Comparison of ENCODE assay signal across 1 cellular context in the genomic region with DNA sequence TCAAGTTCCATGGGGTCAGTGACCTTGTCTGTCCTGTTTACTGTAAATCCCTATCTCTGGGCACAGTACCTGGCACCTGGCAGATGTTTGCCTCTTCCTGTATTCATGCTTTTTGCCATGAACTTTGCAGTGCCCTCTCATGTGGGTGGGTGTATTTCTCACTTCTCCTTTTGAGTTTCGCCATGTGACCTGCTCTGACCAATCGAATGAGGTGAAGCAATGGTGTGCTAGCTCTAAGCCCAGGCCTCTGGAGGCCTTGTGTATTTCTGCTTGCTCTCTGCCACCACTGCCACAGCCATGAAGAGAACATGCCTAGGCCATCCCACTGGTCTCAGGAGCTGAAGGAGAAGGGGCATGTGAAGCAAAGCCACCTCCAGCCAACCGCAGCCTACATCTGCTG.
TF ChIP-seq lines count a peak whose summit lies in the region.

No MANE protein-coding gene starts in this region.

TF ChIP-seq in GM12878, 131 proteins besides CTCF, POLR2A, EP300 and RAD21 (continued from another document):
- TF ChIP-seq, protein P1, sequence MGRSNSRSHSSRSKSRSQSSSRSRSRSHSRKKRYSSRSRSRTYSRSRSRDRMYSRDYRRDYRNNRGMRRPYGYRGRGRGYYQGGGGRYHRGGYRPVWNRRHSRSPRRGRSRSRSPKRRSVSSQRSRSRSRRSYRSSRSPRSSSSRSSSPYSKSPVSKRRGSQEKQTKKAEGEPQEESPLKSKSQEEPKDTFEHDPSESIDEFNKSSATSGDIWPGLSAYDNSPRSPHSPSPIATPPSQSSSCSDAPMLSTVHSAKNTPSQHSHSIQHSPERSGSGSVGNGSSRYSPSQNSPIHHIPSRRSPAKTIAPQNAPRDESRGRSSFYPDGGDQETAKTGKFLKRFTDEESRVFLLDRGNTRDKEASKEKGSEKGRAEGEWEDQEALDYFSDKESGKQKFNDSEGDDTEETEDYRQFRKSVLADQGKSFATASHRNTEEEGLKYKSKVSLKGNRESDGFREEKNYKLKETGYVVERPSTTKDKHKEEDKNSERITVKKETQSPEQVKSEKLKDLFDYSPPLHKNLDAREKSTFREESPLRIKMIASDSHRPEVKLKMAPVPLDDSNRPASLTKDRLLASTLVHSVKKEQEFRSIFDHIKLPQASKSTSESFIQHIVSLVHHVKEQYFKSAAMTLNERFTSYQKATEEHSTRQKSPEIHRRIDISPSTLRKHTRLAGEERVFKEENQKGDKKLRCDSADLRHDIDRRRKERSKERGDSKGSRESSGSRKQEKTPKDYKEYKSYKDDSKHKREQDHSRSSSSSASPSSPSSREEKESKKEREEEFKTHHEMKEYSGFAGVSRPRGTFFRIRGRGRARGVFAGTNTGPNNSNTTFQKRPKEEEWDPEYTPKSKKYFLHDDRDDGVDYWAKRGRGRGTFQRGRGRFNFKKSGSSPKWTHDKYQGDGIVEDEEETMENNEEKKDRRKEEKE (IDR thresholded peaks at IDR 0.05) = no peak
- 0 out of 2 replicates have a peak, but pooled peaks have one; percentile 17 for TF ChIP-seq TAF1 (IDR thresholded peaks at IDR 0.05; ENCODE audit: borderline replicate concordance, low read depth, low read length)
- peak; percentile 44 for TF ChIP-seq RELA (IDR thresholded peaks at IDR 0.05; ENCODE audit: borderline replicate concordance, partially characterized antibody)
- TF ChIP-seq NR2C2 (IDR thresholded peaks at IDR 0.05; ENCODE audit: borderline replicate concordance, control insufficient read depth, insufficient read length, low read depth) = no peak
- peak; percentile 29 for TF ChIP-seq FOS (IDR thresholded peaks at IDR 0.05; ENCODE audit: borderline replicate concordance, extremely low read depth, insufficient read length)
- no peak for TF ChIP-seq MYC (IDR thresholded peaks at IDR 0.05; ENCODE audit: insufficient read depth, insufficient read length, insufficient replicate concordance, low read length, severe bottlenecking)
- TF ChIP-seq SREBF2 (IDR thresholded peaks at IDR 0.05; ENCODE audit: low read length) = no peak
- peak; percentile 69; the same call in 1 of the 2 replicates for TF ChIP-seq HDGF (IDR thresholded peaks at IDR 0.05)
- no peak for TF ChIP-seq SMARCA5 (IDR thresholded peaks at IDR 0.05)
- no peak for TF ChIP-seq KDM1A (IDR thresholded peaks at IDR 0.05; ENCODE audit: borderline replicate concordance)
- TF ChIP-seq, protein P2, sequence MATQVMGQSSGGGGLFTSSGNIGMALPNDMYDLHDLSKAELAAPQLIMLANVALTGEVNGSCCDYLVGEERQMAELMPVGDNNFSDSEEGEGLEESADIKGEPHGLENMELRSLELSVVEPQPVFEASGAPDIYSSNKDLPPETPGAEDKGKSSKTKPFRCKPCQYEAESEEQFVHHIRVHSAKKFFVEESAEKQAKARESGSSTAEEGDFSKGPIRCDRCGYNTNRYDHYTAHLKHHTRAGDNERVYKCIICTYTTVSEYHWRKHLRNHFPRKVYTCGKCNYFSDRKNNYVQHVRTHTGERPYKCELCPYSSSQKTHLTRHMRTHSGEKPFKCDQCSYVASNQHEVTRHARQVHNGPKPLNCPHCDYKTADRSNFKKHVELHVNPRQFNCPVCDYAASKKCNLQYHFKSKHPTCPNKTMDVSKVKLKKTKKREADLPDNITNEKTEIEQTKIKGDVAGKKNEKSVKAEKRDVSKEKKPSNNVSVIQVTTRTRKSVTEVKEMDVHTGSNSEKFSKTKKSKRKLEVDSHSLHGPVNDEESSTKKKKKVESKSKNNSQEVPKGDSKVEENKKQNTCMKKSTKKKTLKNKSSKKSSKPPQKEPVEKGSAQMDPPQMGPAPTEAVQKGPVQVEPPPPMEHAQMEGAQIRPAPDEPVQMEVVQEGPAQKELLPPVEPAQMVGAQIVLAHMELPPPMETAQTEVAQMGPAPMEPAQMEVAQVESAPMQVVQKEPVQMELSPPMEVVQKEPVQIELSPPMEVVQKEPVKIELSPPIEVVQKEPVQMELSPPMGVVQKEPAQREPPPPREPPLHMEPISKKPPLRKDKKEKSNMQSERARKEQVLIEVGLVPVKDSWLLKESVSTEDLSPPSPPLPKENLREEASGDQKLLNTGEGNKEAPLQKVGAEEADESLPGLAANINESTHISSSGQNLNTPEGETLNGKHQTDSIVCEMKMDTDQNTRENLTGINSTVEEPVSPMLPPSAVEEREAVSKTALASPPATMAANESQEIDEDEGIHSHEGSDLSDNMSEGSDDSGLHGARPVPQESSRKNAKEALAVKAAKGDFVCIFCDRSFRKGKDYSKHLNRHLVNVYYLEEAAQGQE (IDR thresholded peaks at IDR 0.05; ENCODE audit: low read depth, low read length) = no peak
- TF ChIP-seq, protein P3, sequence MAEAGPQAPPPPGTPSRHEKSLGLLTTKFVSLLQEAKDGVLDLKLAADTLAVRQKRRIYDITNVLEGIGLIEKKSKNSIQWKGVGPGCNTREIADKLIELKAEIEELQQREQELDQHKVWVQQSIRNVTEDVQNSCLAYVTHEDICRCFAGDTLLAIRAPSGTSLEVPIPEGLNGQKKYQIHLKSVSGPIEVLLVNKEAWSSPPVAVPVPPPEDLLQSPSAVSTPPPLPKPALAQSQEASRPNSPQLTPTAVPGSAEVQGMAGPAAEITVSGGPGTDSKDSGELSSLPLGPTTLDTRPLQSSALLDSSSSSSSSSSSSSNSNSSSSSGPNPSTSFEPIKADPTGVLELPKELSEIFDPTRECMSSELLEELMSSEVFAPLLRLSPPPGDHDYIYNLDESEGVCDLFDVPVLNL (IDR thresholded peaks at IDR 0.05; ENCODE audit: low read depth, low read length) = no peak
- peak; percentile 96 for TF ChIP-seq RAD51 (IDR thresholded peaks at IDR 0.05)
- peak; percentile 63; the same call in 1 of the 2 replicates for TF ChIP-seq POLR2AphosphoS5 (IDR thresholded peaks at IDR 0.05; ENCODE audit: low read length)
- TF ChIP-seq SMAD1 (IDR thresholded peaks at IDR 0.05; ENCODE audit: low read depth, partially characterized antibody) = no peak
- TF ChIP-seq ZZZ3 (IDR thresholded peaks at IDR 0.05; ENCODE audit: control insufficient read depth, insufficient read length, low read depth) = no peak
